ENCODE assay signal across 1 cellular context in genomic region chr7:1457949-1458675, GRCh38.
TF ChIP-seq lines count a peak whose summit lies in the region.

No MANE protein-coding gene starts in this region.

TF ChIP-seq in K562, 482 proteins besides CTCF, POLR2A, EP300 and RAD21 (continued from another document):
- TF ChIP-seq ETS1 (conservative IDR thresholded peaks at IDR 0.05; ENCODE audit: control insufficient read depth, low read depth, low read length) (0 out of 2 replicates have a peak, but pooled peaks have one; percentile 36), HNRNPLL (IDR thresholded peaks at IDR 0.05; ENCODE audit: low read depth, low read length, poor library complexity, severe bottlenecking) (no peak), FOS (IDR thresholded peaks at IDR 0.05; ENCODE audit: extremely low read depth, insufficient read length) (no peak), UBTF (IDR thresholded peaks at IDR 0.05; ENCODE audit: borderline replicate concordance in 1 of 2, low read depth in 2 of 2, low read length in 2 of 2) (0 out of 4 replicates have a peak, but pooled peaks have one; percentile 33 to 34), NFXL1 (CRISPR knock-in tag; IDR thresholded peaks at IDR 0.05) (no peak), MYC (IDR thresholded peaks at IDR 0.05; ENCODE audit: low read depth, low read length) (no peak), MYC (CRISPR knock-in tag; IDR thresholded peaks at IDR 0.05; ENCODE audit: borderline replicate concordance, low read depth) (no peak), RBFOX2 (IDR thresholded peaks at IDR 0.05; ENCODE audit: low read depth, low read length) (peak; percentile 27; the same call in 1 of the 2 replicates), BACH1 (tag; IDR thresholded peaks at IDR 0.05) (no peak), ZNF740 (CRISPR knock-in tag; IDR thresholded peaks at IDR 0.05) (no peak), ZNF740 (tag; IDR thresholded peaks at IDR 0.05) (no peak), ZNF3 (CRISPR knock-in tag; IDR thresholded peaks at IDR 0.05) (0 out of 2 replicates have a peak, but pooled peaks have one; percentile 31), THRA (IDR thresholded peaks at IDR 0.05) (no peak), CEBPB (tag; IDR thresholded peaks at IDR 0.05) (peak; percentile 77), ZBTB7A (IDR thresholded peaks at IDR 0.05; ENCODE audit: borderline replicate concordance, control insufficient read depth, low read depth, low read length) (peak; percentile 58; the same call in 1 of the 2 replicates), SP2 (IDR thresholded peaks at IDR 0.05; ENCODE audit: extremely low read depth, low read depth, low read length, poor library complexity, severe bottlenecking) (no peak), DEAF1 (CRISPR knock-in tag; IDR thresholded peaks at IDR 0.05) (no peak), ZNF785 (CRISPR knock-in tag; IDR thresholded peaks at IDR 0.05) (no peak), TAL1 (IDR thresholded peaks at IDR 0.05) (no peak), MYBL2 (IDR thresholded peaks at IDR 0.05; ENCODE audit: low read depth) (no peak), MYBL2 (CRISPR knock-in tag; IDR thresholded peaks at IDR 0.05; ENCODE audit: borderline replicate concordance) (no peak), CCNT2 (IDR thresholded peaks at IDR 0.05; ENCODE audit: borderline replicate concordance, extremely low read depth, insufficient read length, low read depth, low read length) (peak; percentile 11), SIN3A (IDR thresholded peaks at IDR 0.05; ENCODE audit: borderline replicate concordance in 2 of 2, control insufficient read depth in 1 of 2, low read depth in 2 of 2, low read length in 2 of 2) (0 out of 4 replicates have a peak, but pooled peaks of 1 of the 2 experiments have one; percentile 62), GTF2E2 (tag; IDR thresholded peaks at IDR 0.05) (no peak), ZNF140 (CRISPR knock-in tag; IDR thresholded peaks at IDR 0.05) (no peak), ETV6 (IDR thresholded peaks at IDR 0.05; ENCODE audit: borderline replicate concordance in 1 of 2, low read depth in 2 of 2, low read length in 1 of 2) (no peak), ETV6 (CRISPR knock-in tag; IDR thresholded peaks at IDR 0.05; ENCODE audit: borderline replicate concordance) (0 out of 2 replicates have a peak, but pooled peaks have one; percentile 13), ILK (tag; IDR thresholded peaks at IDR 0.05; ENCODE audit: borderline replicate concordance, low read depth) (no peak), CHD1 (IDR thresholded peaks at IDR 0.05; ENCODE audit: low read length) (peak; percentile 32), FOXA3 (CRISPR knock-in tag; conservative IDR thresholded peaks at IDR 0.05 in 1 of 2, IDR thresholded peaks at IDR 0.05 in 1 of 2) (0 out of 4 replicates have a peak, but pooled peaks of 1 of the 2 experiments have one; percentile 5), OTX1 (CRISPR knock-in tag; IDR thresholded peaks at IDR 0.05) (no peak)
